8 cellular contexts compared by ENCODE assay signal in genomic region chr1:6347641-6348487, GRCh38. TPM values are rescaled to one million over a fixed set of nuclear protein-coding genes. Genes with fewer than 3 reads are reported as not detected.
A peak's percentile ranks its signal among the peaks of the same experiment; 100 is the strongest.
DNase-seq lines count a peak whose midpoint lies in the region; ATAC-seq and TF ChIP-seq lines count a peak whose summit lies in the region.

No MANE protein-coding gene starts in this region.

- intact Hi-C loops in PC-3 (cut with micrococcal nuclease) (loop anchor here (1.0 to 2.0 kb wide), 2 partner anchors 15 to 56 kb away; no protein-coding TSS in a partner anchor), heart left ventricle (cut with DNase I) (loop anchor here in 9 of 10 donors (1.0 to 10.0 kb wide), 6 partner anchors 54 to 303 kb away; partner anchors contain the start of gene KCNAB2 (in 1 of the 9)), lower leg skin (cut with DNase I; ENCODE audit: low total_unique reads) (loop anchor here (2.0 to 10.0 kb wide), 2 partner anchors 101 to 243 kb away; no protein-coding TSS in a partner anchor)

- H3K27me3 ChIP-seq in PC-3 (ENCODE audit: low read length), result no peaks in the 10 kb centered on the region
- no peaks in the 10 kb centered on the region for H3K27me3 ChIP-seq in heart left ventricle

- peak overlapping the region; percentile 88 for H3K27ac ChIP-seq in PC-3 (ENCODE audit: low read length)
- H3K27ac ChIP-seq in heart left ventricle, result peak overlapping the region in 11 of 12 donors; percentile 7 to 79 (median 62)

- no peaks in the 10 kb centered on the region for H4K20me1 ChIP-seq in PC-3 (ENCODE audit: low read length)

- peaks cover 3% of the 10 kb centered on the region for H3F3A ChIP-seq in PC-3 (ENCODE audit: low read length, unreplicated experiment)

- ATAC-seq in PC-3 (peak; percentile 7; the same call in 1 of the 2 replicates), heart left ventricle (peak in 2 of 4 donors; percentile 26 to 36), GM18868 (IDR thresholded peaks at IDR 0.05; ENCODE audit: unreplicated experiment) (no peak)

- H3K9me2 ChIP-seq in PC-3 (replicated peaks; ENCODE audit: low read length), result no peaks in the 10 kb centered on the region

- no peak overlapping the region for H3K4me3 ChIP-seq in PC-3 (ENCODE audit: low read length)
- H3K4me3 ChIP-seq in heart left ventricle, result peak overlapping the region in 1 of 12 donors; percentile 26
- H3K4me3 ChIP-seq in lower leg skin (ENCODE audit: low read depth, poor library complexity, severe bottlenecking), result no peak overlapping the region

- H3K4me1 ChIP-seq in PC-3 (ENCODE audit: insufficient read depth, low read length) (peaks cover 41% of the 10 kb centered on the region), heart left ventricle (peaks cover 0 to 41% (median 17%) of the 10 kb centered on the region in 12 donors)

- CTCF ChIA-PET in PC-3 (lab: Charles Lee), result interaction anchor here (0.6 to 1.9 kb wide), 5 partner anchors 46 to 414 kb away, joined by 3 to 12 read pairs (median 7); partner anchors contain the start of gene ACOT7

- no peak for TF ChIP-seq POLR2A in heart left ventricle (IDR thresholded peaks at IDR 0.05)
- TF ChIP-seq POLR2A in lower leg skin (IDR thresholded peaks at IDR 0.05), result no peak

- 0 out of 2 replicates have a peak overlapping the region, but pooled peaks have one; percentile 20 for H2AFZ ChIP-seq in PC-3 (ENCODE audit: low read length)

- POLR2A ChIA-PET in PC-3 (lab: Charles Lee; ENCODE audit: unreplicated experiment), result no interaction called here

- WGBS in heart left ventricle, 4 donors, result 71 to 78% (median 76%) methylated on average over 15 of the region's 15 CpGs
- 65 to 70% methylated on average over 15 of the region's 15 CpGs for WGBS in lower leg skin, 2 donors

- peak overlapping the region; percentile 46 for H3K4me2 ChIP-seq in PC-3 (ENCODE audit: low read length)

- H3K9me3 ChIP-seq in PC-3 (ENCODE audit: low read length) (no peaks in the 10 kb centered on the region), heart left ventricle (no peaks in the 10 kb centered on the region)

- peaks cover 40% of the 10 kb centered on the region for H3K79me2 ChIP-seq in PC-3 (ENCODE audit: low read length)

- DNase-seq in NCI-H2171 treated with DMSO at 0.1 percent for 48 hours (lab: John Stamatoyannopoulos, UW), result peak; percentile 32
- no peak for DNase-seq in NCI-H2171 (lab: John Stamatoyannopoulos, UW)
- peak; percentile 63 for DNase-seq in PC-3
- DNase-seq in activated effector memory CD4-positive, alpha-beta T cell treated with Interleukin-2 at 50 U/mL for 16 hours, result peak; percentile 57
- DNase-seq in heart left ventricle, result no peak
- peak; percentile 70 for DNase-seq in stimulated activated CD4-positive, alpha-beta T cell treated with anti-CD3 and anti-CD28 coated beads, Interleukin-15, amount 100 ng/mL, for 24 hours
- DNase-seq in lower leg skin (ENCODE audit: low spot score in 2 of 2), result no peak

- H3K9ac ChIP-seq in PC-3 (ENCODE audit: low read length), result peak overlapping the region; percentile 65

- no TSS peak for BruUV-seq in PC-3 (replicated peaks; lab: Mats Ljungman, UMichigan)

- peaks cover 3% of the 10 kb centered on the region; the same call in 1 of the 2 replicates for H3K36me3 ChIP-seq in PC-3 (ENCODE audit: low read depth, low read length)
- H3K36me3 ChIP-seq in heart left ventricle, result no peaks in the 10 kb centered on the region

- peak; percentile 97 for TF ChIP-seq CTCF in PC-3 (conservative IDR thresholded peaks at IDR 0.05; ENCODE audit: low read depth, low read length)
- TF ChIP-seq CTCF in heart left ventricle (IDR thresholded peaks at IDR 0.05), result peak; percentile 54 to 74 (median 60)
- TF ChIP-seq CTCF in lower leg skin (IDR thresholded peaks at IDR 0.05), result no peak

RNA-seq across cellular contexts. Expression of gene ACOT7, which starts 45.7 kb away (rescaled TPM):
- total RNA-seq in PC-3 (2014; rRNA removed) (164 and 165 TPM in 2 replicates), heart left ventricle (10 to 100 TPM in 7 of 9 donors, 1 to 10 TPM in 2; 5.7 to 34.0 (median 12.6) TPM), lower leg skin (10 to 100 TPM; 21.1 to 27.7 (median 24.6) TPM)
- 10 to 100 TPM in 1 of 2 donors, 1 to 10 TPM in 1; 6.2 to 38.9 TPM for polyA plus RNA-seq in heart left ventricle

Comparison
In these comparisons a context has a peak if more than half of its experiments do, and no peak if none do; other contexts are left out.
1. DNase-seq: peak in NCI-H2171 treated with DMSO at 0.1 percent for 48 hours (single experiment), PC-3 (single experiment), activated effector memory CD4-positive, alpha-beta T cell treated with Interleukin-2 at 50 U/mL for 16 hours (single experiment) and stimulated activated CD4-positive, alpha-beta T cell treated with anti-CD3 and anti-CD28 coated beads, Interleukin-15, amount 100 ng/mL, for 24 hours (single experiment); none in NCI-H2171 (single experiment), heart left ventricle (0 of 5) and lower leg skin (0 of 2).
2. CTCF ChIP-seq: peak in PC-3 (single experiment) and heart left ventricle (12 of 12); none in lower leg skin (0 of 3).